1 cellular context compared by ENCODE assay signal in the genomic region with DNA sequence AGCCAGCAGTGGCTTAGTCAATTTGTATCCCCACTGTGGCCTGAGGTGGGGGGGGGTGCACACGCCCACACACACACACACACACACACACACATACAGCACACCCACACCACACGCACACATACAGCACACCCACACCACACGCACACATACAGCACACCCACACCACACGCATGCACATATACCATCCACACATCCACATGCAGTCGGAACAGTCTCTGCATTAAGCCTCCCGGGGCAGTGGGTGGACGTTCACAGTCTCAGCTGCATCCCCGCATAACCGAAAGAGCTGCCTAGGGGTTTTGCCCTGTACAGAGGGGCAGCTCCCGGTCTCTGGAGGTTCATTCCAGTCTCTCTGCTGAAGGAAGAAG.
TF ChIP-seq lines count a peak whose summit lies in the region.

No MANE protein-coding gene starts in this region.

TF ChIP-seq in GM23338, 12 proteins besides CTCF, POLR2A, EP300 and RAD21 (continued from another document):
- TF ChIP-seq, protein P1, sequence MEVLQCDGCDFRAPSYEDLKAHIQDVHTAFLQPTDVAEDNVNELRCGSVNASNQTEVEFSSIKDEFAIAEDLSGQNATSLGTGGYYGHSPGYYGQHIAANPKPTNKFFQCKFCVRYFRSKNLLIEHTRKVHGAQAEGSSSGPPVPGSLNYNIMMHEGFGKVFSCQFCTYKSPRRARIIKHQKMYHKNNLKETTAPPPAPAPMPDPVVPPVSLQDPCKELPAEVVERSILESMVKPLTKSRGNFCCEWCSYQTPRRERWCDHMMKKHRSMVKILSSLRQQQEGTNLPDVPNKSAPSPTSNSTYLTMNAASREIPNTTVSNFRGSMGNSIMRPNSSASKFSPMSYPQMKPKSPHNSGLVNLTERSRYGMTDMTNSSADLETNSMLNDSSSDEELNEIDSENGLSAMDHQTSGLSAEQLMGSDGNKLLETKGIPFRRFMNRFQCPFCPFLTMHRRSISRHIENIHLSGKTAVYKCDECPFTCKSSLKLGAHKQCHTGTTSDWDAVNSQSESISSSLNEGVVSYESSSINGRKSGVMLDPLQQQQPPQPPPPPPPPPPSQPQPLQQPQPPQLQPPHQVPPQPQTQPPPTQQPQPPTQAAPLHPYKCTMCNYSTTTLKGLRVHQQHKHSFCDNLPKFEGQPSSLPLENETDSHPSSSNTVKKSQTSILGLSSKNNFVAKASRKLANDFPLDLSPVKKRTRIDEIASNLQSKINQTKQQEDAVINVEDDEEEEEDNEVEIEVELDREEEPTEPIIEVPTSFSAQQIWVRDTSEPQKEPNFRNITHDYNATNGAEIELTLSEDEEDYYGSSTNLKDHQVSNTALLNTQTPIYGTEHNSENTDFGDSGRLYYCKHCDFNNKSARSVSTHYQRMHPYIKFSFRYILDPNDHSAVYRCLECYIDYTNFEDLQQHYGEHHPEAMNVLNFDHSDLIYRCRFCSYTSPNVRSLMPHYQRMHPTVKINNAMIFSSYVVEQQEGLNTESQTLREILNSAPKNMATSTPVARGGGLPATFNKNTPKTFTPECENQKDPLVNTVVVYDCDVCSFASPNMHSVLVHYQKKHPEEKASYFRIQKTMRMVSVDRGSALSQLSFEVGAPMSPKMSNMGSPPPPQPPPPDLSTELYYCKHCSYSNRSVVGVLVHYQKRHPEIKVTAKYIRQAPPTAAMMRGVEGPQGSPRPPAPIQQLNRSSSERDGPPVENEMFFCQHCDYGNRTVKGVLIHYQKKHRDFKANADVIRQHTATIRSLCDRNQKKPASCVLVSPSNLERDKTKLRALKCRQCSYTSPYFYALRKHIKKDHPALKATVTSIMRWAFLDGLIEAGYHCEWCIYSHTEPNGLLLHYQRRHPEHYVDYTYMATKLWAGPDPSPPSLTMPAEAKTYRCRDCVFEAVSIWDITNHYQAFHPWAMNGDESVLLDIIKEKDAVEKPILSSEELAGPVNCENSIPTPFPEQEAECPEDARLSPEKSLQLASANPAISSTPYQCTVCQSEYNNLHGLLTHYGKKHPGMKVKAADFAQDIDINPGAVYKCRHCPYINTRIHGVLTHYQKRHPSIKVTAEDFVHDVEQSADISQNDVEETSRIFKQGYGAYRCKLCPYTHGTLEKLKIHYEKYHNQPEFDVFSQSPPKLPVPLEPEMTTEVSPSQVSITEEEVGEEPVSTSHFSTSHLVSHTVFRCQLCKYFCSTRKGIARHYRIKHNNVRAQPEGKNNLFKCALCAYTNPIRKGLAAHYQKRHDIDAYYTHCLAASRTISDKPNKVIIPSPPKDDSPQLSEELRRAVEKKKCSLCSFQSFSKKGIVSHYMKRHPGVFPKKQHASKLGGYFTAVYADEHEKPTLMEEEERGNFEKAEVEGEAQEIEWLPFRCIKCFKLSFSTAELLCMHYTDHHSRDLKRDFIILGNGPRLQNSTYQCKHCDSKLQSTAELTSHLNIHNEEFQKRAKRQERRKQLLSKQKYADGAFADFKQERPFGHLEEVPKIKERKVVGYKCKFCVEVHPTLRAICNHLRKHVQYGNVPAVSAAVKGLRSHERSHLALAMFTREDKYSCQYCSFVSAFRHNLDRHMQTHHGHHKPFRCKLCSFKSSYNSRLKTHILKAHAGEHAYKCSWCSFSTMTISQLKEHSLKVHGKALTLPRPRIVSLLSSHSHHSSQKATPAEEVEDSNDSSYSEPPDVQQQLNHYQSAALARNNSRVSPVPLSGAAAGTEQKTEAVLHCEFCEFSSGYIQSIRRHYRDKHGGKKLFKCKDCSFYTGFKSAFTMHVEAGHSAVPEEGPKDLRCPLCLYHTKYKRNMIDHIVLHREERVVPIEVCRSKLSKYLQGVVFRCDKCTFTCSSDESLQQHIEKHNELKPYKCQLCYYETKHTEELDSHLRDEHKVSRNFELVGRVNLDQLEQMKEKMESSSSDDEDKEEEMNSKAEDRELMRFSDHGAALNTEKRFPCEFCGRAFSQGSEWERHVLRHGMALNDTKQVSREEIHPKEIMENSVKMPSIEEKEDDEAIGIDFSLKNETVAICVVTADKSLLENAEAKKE (CRISPR knock-in tag; IDR thresholded peaks at IDR 0.05): no peak
- TF ChIP-seq NANOG (IDR thresholded peaks at IDR 0.05; ENCODE audit: borderline replicate concordance) (no peak), POLR2AphosphoS5 (IDR thresholded peaks at IDR 0.05; ENCODE audit: low read depth) (no peak), STAT1 (IDR thresholded peaks at IDR 0.05; ENCODE audit: unreplicated experiment) (no peak), CREB1 (CRISPR knock-in tag; IDR thresholded peaks at IDR 0.05; ENCODE audit: low read depth) (no peak), ZNF331 (CRISPR knock-in tag; IDR thresholded peaks at IDR 0.05; ENCODE audit: low read depth) (no peak), EZH2phosphoT487 (IDR thresholded peaks at IDR 0.05; ENCODE audit: unreplicated experiment) (no peak), EZH2 (IDR thresholded peaks at IDR 0.05; ENCODE audit: low read depth, unreplicated experiment) (no peak), ZNF114 (CRISPR knock-in tag; IDR thresholded peaks at IDR 0.05) (no peak)
- TF ChIP-seq, protein P2, sequence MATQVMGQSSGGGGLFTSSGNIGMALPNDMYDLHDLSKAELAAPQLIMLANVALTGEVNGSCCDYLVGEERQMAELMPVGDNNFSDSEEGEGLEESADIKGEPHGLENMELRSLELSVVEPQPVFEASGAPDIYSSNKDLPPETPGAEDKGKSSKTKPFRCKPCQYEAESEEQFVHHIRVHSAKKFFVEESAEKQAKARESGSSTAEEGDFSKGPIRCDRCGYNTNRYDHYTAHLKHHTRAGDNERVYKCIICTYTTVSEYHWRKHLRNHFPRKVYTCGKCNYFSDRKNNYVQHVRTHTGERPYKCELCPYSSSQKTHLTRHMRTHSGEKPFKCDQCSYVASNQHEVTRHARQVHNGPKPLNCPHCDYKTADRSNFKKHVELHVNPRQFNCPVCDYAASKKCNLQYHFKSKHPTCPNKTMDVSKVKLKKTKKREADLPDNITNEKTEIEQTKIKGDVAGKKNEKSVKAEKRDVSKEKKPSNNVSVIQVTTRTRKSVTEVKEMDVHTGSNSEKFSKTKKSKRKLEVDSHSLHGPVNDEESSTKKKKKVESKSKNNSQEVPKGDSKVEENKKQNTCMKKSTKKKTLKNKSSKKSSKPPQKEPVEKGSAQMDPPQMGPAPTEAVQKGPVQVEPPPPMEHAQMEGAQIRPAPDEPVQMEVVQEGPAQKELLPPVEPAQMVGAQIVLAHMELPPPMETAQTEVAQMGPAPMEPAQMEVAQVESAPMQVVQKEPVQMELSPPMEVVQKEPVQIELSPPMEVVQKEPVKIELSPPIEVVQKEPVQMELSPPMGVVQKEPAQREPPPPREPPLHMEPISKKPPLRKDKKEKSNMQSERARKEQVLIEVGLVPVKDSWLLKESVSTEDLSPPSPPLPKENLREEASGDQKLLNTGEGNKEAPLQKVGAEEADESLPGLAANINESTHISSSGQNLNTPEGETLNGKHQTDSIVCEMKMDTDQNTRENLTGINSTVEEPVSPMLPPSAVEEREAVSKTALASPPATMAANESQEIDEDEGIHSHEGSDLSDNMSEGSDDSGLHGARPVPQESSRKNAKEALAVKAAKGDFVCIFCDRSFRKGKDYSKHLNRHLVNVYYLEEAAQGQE (IDR thresholded peaks at IDR 0.05; ENCODE audit: unreplicated experiment): no peak
- TF ChIP-seq, protein P3, sequence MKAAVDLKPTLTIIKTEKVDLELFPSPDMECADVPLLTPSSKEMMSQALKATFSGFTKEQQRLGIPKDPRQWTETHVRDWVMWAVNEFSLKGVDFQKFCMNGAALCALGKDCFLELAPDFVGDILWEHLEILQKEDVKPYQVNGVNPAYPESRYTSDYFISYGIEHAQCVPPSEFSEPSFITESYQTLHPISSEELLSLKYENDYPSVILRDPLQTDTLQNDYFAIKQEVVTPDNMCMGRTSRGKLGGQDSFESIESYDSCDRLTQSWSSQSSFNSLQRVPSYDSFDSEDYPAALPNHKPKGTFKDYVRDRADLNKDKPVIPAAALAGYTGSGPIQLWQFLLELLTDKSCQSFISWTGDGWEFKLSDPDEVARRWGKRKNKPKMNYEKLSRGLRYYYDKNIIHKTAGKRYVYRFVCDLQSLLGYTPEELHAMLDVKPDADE (IDR thresholded peaks at IDR 0.05): no peak
